ENCODE assay signal across 8 cellular contexts in the genomic region with DNA sequence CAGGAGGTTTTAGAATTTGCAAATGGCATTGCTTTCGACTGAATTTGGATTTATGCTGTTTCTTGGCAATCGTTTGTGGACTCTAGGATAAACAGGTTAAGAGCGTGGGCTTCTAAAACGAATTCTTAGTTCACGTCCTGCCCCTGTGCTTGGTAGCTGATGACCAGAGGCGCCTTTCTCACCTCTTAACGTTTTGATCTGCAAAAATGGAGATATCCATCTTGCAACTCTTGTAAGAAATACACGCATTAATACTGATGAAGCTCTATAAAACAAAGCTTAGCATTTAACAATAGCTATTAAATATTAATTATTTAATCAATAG. TPM values are rescaled to one million over a fixed set of nuclear protein-coding genes. Genes with fewer than 3 reads are reported as not detected.
DNase-seq lines count a peak whose midpoint lies in the region; ATAC-seq and TF ChIP-seq lines count a peak whose summit lies in the region.

No MANE protein-coding gene starts in this region.

- no peak for TF ChIP-seq EP300 in ovary (IDR thresholded peaks at IDR 0.05)

- DNase-seq in Caco-2 (no peak), endodermal cell (no peak), ovary (no peak), sciatic nerve (ENCODE audit: low spot score) (no peak), Ammon's horn (ENCODE audit: low spot score) (no peak)

- H3K9ac ChIP-seq in OCI-LY3 (ENCODE audit: low read length) (peak overlapping the region; percentile 93), endodermal cell (ENCODE audit: extremely low read depth, low read length, poor library complexity, severe bottlenecking) (peak overlapping the region; percentile 82)

- peaks cover 26% of the 10 kb centered on the region for H3K79me2 ChIP-seq in OCI-LY3 (ENCODE audit: low read length)

- TF ChIP-seq POLR2A in ovary (IDR thresholded peaks at IDR 0.05) = no peak

- H3K9me3 ChIP-seq in Caco-2 = no peaks in the 10 kb centered on the region; the same call in 1 of the 2 replicates
- H3K9me3 ChIP-seq in OCI-LY3 (ENCODE audit: insufficient read depth, low read length) = no peaks in the 10 kb centered on the region
- no peaks in the 10 kb centered on the region for H3K9me3 ChIP-seq in endodermal cell (ENCODE audit: control insufficient read depth, low read length)
- no peaks in the 10 kb centered on the region for H3K9me3 ChIP-seq in ovary

- H3K4me2 ChIP-seq in OCI-LY3 (ENCODE audit: low read length) = peak overlapping the region; percentile 88

- H3K27ac ChIP-seq in OCI-LY3 (ENCODE audit: low read length) = no peak overlapping the region
- no peak overlapping the region for H3K27ac ChIP-seq in endodermal cell (ENCODE audit: low read depth, low read length)
- H3K27ac ChIP-seq in ovary = peak overlapping the region; percentile 78 to 87

- BruUV-seq in Caco-2 (replicated peaks; lab: Mats Ljungman, UMichigan) = no TSS peak

- intact Hi-C loops in Caco-2 (cut with micrococcal nuclease; ENCODE audit: unreplicated experiment) = loop anchor here (5.0 to 10.0 kb wide), 3 partner anchors 157 to 364 kb away; a partner anchor contains a TSS
- intact Hi-C loops in ovary (cut with DNase I) = loop anchor here in 1 of 4 donors (5.0 kb wide), 1 partner anchor 99 kb away; no protein-coding TSS in a partner anchor
- intact Hi-C loops in sciatic nerve (cut with DNase I) = no loop called here

- H3K27me3 Mint-ChIP-seq in Caco-2 (ENCODE audit: insufficient read depth, unreplicated experiment) (peaks cover 6% of the 10 kb centered on the region), endodermal cell (ENCODE audit: insufficient read depth) (no peaks in the 10 kb centered on the region)

- H2AFZ ChIP-seq in OCI-LY3 (ENCODE audit: low read depth, low read length) = peak overlapping the region; percentile 97

- H3K4me1 Mint-ChIP-seq in Caco-2 (ENCODE audit: low read depth, unreplicated experiment) (no peaks in the 10 kb centered on the region), endodermal cell (peaks cover 7% of the 10 kb centered on the region)

- H3K36me3 Mint-ChIP-seq in Caco-2 (ENCODE audit: insufficient read depth, unreplicated experiment) = no peaks in the 10 kb centered on the region
- H3K36me3 Mint-ChIP-seq in endodermal cell (ENCODE audit: low read depth) = no peaks in the 10 kb centered on the region

- ATAC-seq in sciatic nerve = no peak
- ATAC-seq in HG03135 (IDR thresholded peaks at IDR 0.05; ENCODE audit: unreplicated experiment) = no peak
- ATAC-seq in HG03571 (IDR thresholded peaks at IDR 0.05; ENCODE audit: unreplicated experiment) = no peak

- H3K4me1 ChIP-seq in Caco-2 (0 out of 2 replicates have a peak, but pooled peaks cover 5% of the 10 kb centered on the region), OCI-LY3 (ENCODE audit: low read length) (peaks cover 39% of the 10 kb centered on the region), endodermal cell (ENCODE audit: control insufficient read depth, insufficient read depth, low read length) (no peaks in the 10 kb centered on the region), ovary (ENCODE audit: insufficient read depth) (peaks cover 1% of the 10 kb centered on the region)

- H3K4me3 ChIP-seq in Caco-2 (ENCODE audit: low read depth, low read length) (peak overlapping the region; percentile 82), OCI-LY3 (ENCODE audit: low read length) (peak overlapping the region; percentile 87), endodermal cell (ENCODE audit: low read length) (peak overlapping the region; percentile 98), ovary (peak overlapping the region; percentile 96)

- H3K9me3 Mint-ChIP-seq in Caco-2 (ENCODE audit: unreplicated experiment) (no peaks in the 10 kb centered on the region), endodermal cell (no peaks in the 10 kb centered on the region)

- POLR2A ChIA-PET in Caco-2 (lab: Charles Lee) = no interaction called here

- CTCF ChIA-PET in Caco-2 (lab: Charles Lee) = no interaction called here

- no peaks in the 10 kb centered on the region for H3K27me3 ChIP-seq in Caco-2 (replicated peaks; ENCODE audit: control insufficient read depth, insufficient read depth, low read length)
- peaks cover 6% of the 10 kb centered on the region; the same call in 1 of the 2 replicates for H3K27me3 ChIP-seq in OCI-LY3 (ENCODE audit: low read depth, low read length)
- H3K27me3 ChIP-seq in endodermal cell (ENCODE audit: control insufficient read depth, insufficient read depth, low read length, poor library complexity, severe bottlenecking) = no peaks in the 10 kb centered on the region
- H3K27me3 ChIP-seq in ovary = no peaks in the 10 kb centered on the region

- H3K36me3 ChIP-seq in Caco-2 (ENCODE audit: control insufficient read depth, insufficient read depth, low read length) (no peaks in the 10 kb centered on the region), OCI-LY3 (replicated peaks; ENCODE audit: low read depth, low read length) (no peaks in the 10 kb centered on the region), endodermal cell (ENCODE audit: control insufficient read depth, insufficient read depth, low read length) (no peaks in the 10 kb centered on the region), ovary (no peaks in the 10 kb centered on the region)

- peak overlapping the region; percentile 77 for H3K4me3 Mint-ChIP-seq in Caco-2 (ENCODE audit: unreplicated experiment)
- H3K4me3 Mint-ChIP-seq in endodermal cell = peak overlapping the region; percentile 72

- 34 to 42% methylated on average over 7 to 8 of the region's 8 CpGs for WGBS in endodermal cell (ENCODE audit: insufficient coverage in 1 of 2, insufficient read length in 1 of 2), 2 experiments
- 28 to 44% (median 32%) methylated on average over 8 of the region's 8 CpGs for whole genome bisulfite sequencing in ovary, 3 donors

- H3K27ac Mint-ChIP-seq in Caco-2 (ENCODE audit: unreplicated experiment) = no peak overlapping the region
- no peak overlapping the region for H3K27ac Mint-ChIP-seq in endodermal cell

- no peak for TF ChIP-seq CTCF in Caco-2 (IDR thresholded peaks at IDR 0.05; ENCODE audit: insufficient read depth in 1 of 2, low read depth in 1 of 2, low read length in 1 of 2, severe bottlenecking in 1 of 2, unreplicated experiment in 1 of 2)
- no peak for TF ChIP-seq CTCF in OCI-LY3 (IDR thresholded peaks at IDR 0.05; ENCODE audit: low read depth, low read length)
- no peak for TF ChIP-seq CTCF in endodermal cell (conservative IDR thresholded peaks at IDR 0.05)
- TF ChIP-seq CTCF in ovary (IDR thresholded peaks at IDR 0.05) = no peak

- H4K20me1 ChIP-seq in OCI-LY3 (ENCODE audit: insufficient read depth, low read length) = no peaks in the 10 kb centered on the region

RNA-seq across cellular contexts. Expression of a gene that starts 0.6 kb away (rescaled TPM):
- total RNA-seq in Caco-2 (2022) = 4.0 and 8.1 TPM in 2 replicates
- total RNA-seq in endodermal cell = 10 to 100 TPM; 20.3 to 32.2 TPM
- polyA plus RNA-seq in endodermal cell (2013, experiment 1 of 2) = 17.0 TPM
- polyA plus RNA-seq in endodermal cell (2013, experiment 2 of 2) = 16.1 TPM
- 10 to 100 TPM; 10.1 to 23.2 (median 18.6) TPM for total RNA-seq in ovary
- polyA plus RNA-seq in ovary = 10 to 100 TPM in 1 of 2 donors, 1 to 10 TPM in 1; 2.9 to 11.6 TPM
- total RNA-seq in sciatic nerve = 53.3 TPM

Comparison
In these comparisons a context has a peak if more than half of its experiments do, and no peak if none do; other contexts are left out.
1. H3K27ac ChIP-seq: peak in ovary (2 of 2); none in OCI-LY3 (single experiment) and endodermal cell (single experiment).
2. Peak in every context shown above with its lines, with median percentiles within 50 percentile points of each other: H3K4me3 ChIP-seq.